Comparison of ENCODE assay signal across 1 cellular context in genomic region chr11:76445122-76446084, GRCh38.
TF ChIP-seq lines count a peak whose summit lies in the region.

No MANE protein-coding gene starts in this region.

TF ChIP-seq in HepG2, 621 proteins besides CTCF, POLR2A, EP300 and RAD21 (continued from another document and continues in another):
- TF ChIP-seq PRDM15 (CRISPR knock-in tag; IDR thresholded peaks at IDR 0.05) (no peak), ZNF142 (CRISPR knock-in tag; IDR thresholded peaks at IDR 0.05) (peak; percentile 16; the same call in 1 of the 2 replicates), SOX13 (IDR thresholded peaks at IDR 0.05) (no peak), SOX13 (CRISPR knock-in tag; conservative IDR thresholded peaks at IDR 0.05 in 1 of 2, IDR thresholded peaks at IDR 0.05 in 1 of 2) (no peak), RORA (CRISPR knock-in tag; IDR thresholded peaks at IDR 0.05) (no peak), IRF9 (CRISPR knock-in tag; IDR thresholded peaks at IDR 0.05; ENCODE audit: borderline replicate concordance) (no peak), ZNF660 (CRISPR knock-in tag; IDR thresholded peaks at IDR 0.05; ENCODE audit: borderline replicate concordance, low read depth) (no peak), ZSCAN31 (CRISPR knock-in tag; IDR thresholded peaks at IDR 0.05; ENCODE audit: low read depth) (peak; percentile 51; the same call in 1 of the 2 replicates), ZNF772 (CRISPR knock-in tag; IDR thresholded peaks at IDR 0.05) (peak; percentile 41; the same call in 1 of the 2 replicates), TIGD3 (CRISPR knock-in tag; IDR thresholded peaks at IDR 0.05; ENCODE audit: borderline replicate concordance) (0 out of 2 replicates have a peak, but pooled peaks have one; percentile 34), ATF5 (CRISPR knock-in tag; IDR thresholded peaks at IDR 0.05; ENCODE audit: low read depth) (no peak), GPBP1L1 (CRISPR knock-in tag; IDR thresholded peaks at IDR 0.05) (no peak), ARID3A (IDR thresholded peaks at IDR 0.05; ENCODE audit: low read depth, low read length) (0 out of 2 replicates have a peak, but pooled peaks have one; percentile 2), PBX2 (CRISPR knock-in tag; IDR thresholded peaks at IDR 0.05) (no peak), ZSCAN12 (CRISPR knock-in tag; IDR thresholded peaks at IDR 0.05) (no peak; the same call in 1 of the 2 replicates), JARID2 (CRISPR knock-in tag; IDR thresholded peaks at IDR 0.05; ENCODE audit: insufficient replicate concordance) (no peak), KLF16 (CRISPR knock-in tag; IDR thresholded peaks at IDR 0.05) (no peak), ZNF773 (CRISPR knock-in tag; IDR thresholded peaks at IDR 0.05; ENCODE audit: borderline replicate concordance) (no peak), RBFOX2 (IDR thresholded peaks at IDR 0.05; ENCODE audit: low read depth, low read length) (0 out of 2 replicates have a peak, but pooled peaks have one; percentile 24), ZNF704 (CRISPR knock-in tag; IDR thresholded peaks at IDR 0.05; ENCODE audit: borderline replicate concordance) (peak; percentile 57; the same call in 1 of the 2 replicates), HNRNPLL (IDR thresholded peaks at IDR 0.05; ENCODE audit: low read depth, low read length, poor library complexity, severe bottlenecking) (peak; percentile 13), TRIM22 (IDR thresholded peaks at IDR 0.05) (no peak), MEF2D (CRISPR knock-in tag; IDR thresholded peaks at IDR 0.05) (no peak), ZNF580 (CRISPR knock-in tag; IDR thresholded peaks at IDR 0.05; ENCODE audit: borderline replicate concordance, low read depth) (no peak), ZNF607 (CRISPR knock-in tag; IDR thresholded peaks at IDR 0.05; ENCODE audit: borderline replicate concordance) (no peak), SAP130 (CRISPR knock-in tag; IDR thresholded peaks at IDR 0.05; ENCODE audit: low read depth) (peak; percentile 75), EED (CRISPR knock-in tag; IDR thresholded peaks at IDR 0.05) (peak; percentile 92), ZMYM2 (CRISPR knock-in tag; IDR thresholded peaks at IDR 0.05) (no peak), KLF13 (CRISPR knock-in tag; IDR thresholded peaks at IDR 0.05) (no peak), ZNF484 (CRISPR knock-in tag; IDR thresholded peaks at IDR 0.05; ENCODE audit: borderline replicate concordance, low read depth) (no peak), ZFP36L2 (CRISPR knock-in tag; IDR thresholded peaks at IDR 0.05) (no peak), ZNF414 (CRISPR knock-in tag; IDR thresholded peaks at IDR 0.05) (no peak), IRX3 (CRISPR knock-in tag; IDR thresholded peaks at IDR 0.05; ENCODE audit: borderline replicate concordance, low read depth) (no peak)
